ENCODE assay signal across 1 cellular context in genomic region chr15:32003558-32003957, GRCh38.
TF ChIP-seq lines count a peak whose summit lies in the region.

No MANE protein-coding gene starts in this region.

TF ChIP-seq in WTC11, 78 proteins besides CTCF, POLR2A, EP300 and RAD21:
- TF ChIP-seq ATF6 (CRISPR knock-in tag; IDR thresholded peaks at IDR 0.05) (no peak), ZNF423 (CRISPR knock-in tag; IDR thresholded peaks at IDR 0.05) (no peak), ZNF671 (CRISPR knock-in tag; IDR thresholded peaks at IDR 0.05) (no peak), OVOL2 (CRISPR knock-in tag; IDR thresholded peaks at IDR 0.05; ENCODE audit: borderline replicate concordance) (no peak), STAT6 (CRISPR knock-in tag; conservative IDR thresholded peaks at IDR 0.05; ENCODE audit: low read depth) (no peak), NFE2L1 (CRISPR knock-in tag; IDR thresholded peaks at IDR 0.05) (no peak), HMGXB4 (CRISPR knock-in tag; IDR thresholded peaks at IDR 0.05) (no peak), PREB (CRISPR knock-in tag; IDR thresholded peaks at IDR 0.05; ENCODE audit: borderline replicate concordance) (no peak)
TF ChIP-seq in WTC11: peak in this region for 0.
